Comparison of ENCODE assay signal across 13 cellular contexts in genomic region chr4:139315221-139315675, GRCh38. TPM values are rescaled to one million over a fixed set of nuclear protein-coding genes. Genes with fewer than 3 reads are reported as not detected.
DNase-seq lines count a peak whose midpoint lies in the region; ATAC-seq and TF ChIP-seq lines count a peak whose summit lies in the region.
"Had no signal": no experiment of that assay in that cellular context is flagged by ENCODE, and none has a peak within 500 bp of the region (broad histone marks: within the 10 kb centered on the region; RNA-seq: fewer than 3 reads in every experiment).

No MANE protein-coding gene starts in this region.

- intact Hi-C loops in heart right ventricle (cut with DNase I), result no loop called here
- intact Hi-C loops in Right ventricle myocardium inferior (cut with DNase I), result no loop called here
- intact Hi-C loops in uterus (cut with DNase I; ENCODE audit: low total_unique reads), result no loop called here

- no peaks in the 10 kb centered on the region for H3K9me3 Mint-ChIP-seq in T-cell
- no peaks in the 10 kb centered on the region for H3K9me3 Mint-ChIP-seq in stimulated activated effector memory CD8-positive, alpha-beta T cell treated with anti-CD3 and anti-CD28 coated beads, Interleukin-12 subunit alpha, Interleukin-12 subunit beta, amount 100 ng/mL, for 72 hours

- H3K4me1 ChIP-seq in heart right ventricle (peaks cover 0 to 70% (median 28%) of the 10 kb centered on the region in 9 donors), uterus (peaks cover 0 to 10% of the 10 kb centered on the region in 2 donors)

- no peak for TF ChIP-seq POLR2A in uterus (IDR thresholded peaks at IDR 0.05)

- DNase-seq in heart right ventricle (no peak), Right ventricle myocardium inferior (ENCODE audit: missing footprints) (no peak), T-cell (no peak), NK-92 (lab: John Stamatoyannopoulos, UW; ENCODE audit: unreplicated experiment) (no peak), uterus (no peak), HUDEP-2 (lab: John Stamatoyannopoulos, UW; ENCODE audit: unreplicated experiment in 76 of 76) (no peak)
- no peak for DNase-seq in stimulated activated effector memory CD8-positive, alpha-beta T cell treated with anti-CD3 and anti-CD28 coated beads, Interleukin-12 subunit alpha, Interleukin-12 subunit beta, amount 100 ng/mL, for 72 hours (ENCODE audit: low spot score in 2 of 2)
- DNase-seq: activated CD4-positive, alpha-beta T cell treated with anti-CD3 and anti-CD28 coated beads, Interleukin-2, amount 50 U/mL, for 48 hours; NCI-H2107; stimulated activated CD4-positive, alpha-beta T cell treated with anti-CD3 and anti-CD28 coated beads, Interleukin-4, amount 100 ng/mL, for 4 hours had no signal

- 76 to 82% methylated on average over 13 of the region's 13 CpGs for WGBS in heart right ventricle, 2 donors

- no peaks in the 10 kb centered on the region for H3K36me3 ChIP-seq in heart right ventricle
- H3K36me3 ChIP-seq in uterus, result no peaks in the 10 kb centered on the region

- H3K27ac ChIP-seq in heart right ventricle (peak overlapping the region in 2 of 10 donors; percentile 17 to 34), uterus (peak overlapping the region in 1 of 2 donors; percentile 5)

- no peaks in the 10 kb centered on the region for H3K9me3 ChIP-seq in heart right ventricle
- H3K9me3 ChIP-seq in uterus, result no peaks in the 10 kb centered on the region

- TF ChIP-seq CTCF in heart right ventricle (IDR thresholded peaks at IDR 0.05) (no peak), uterus (IDR thresholded peaks at IDR 0.05) (no peak)

- peaks cover 10% of the 10 kb centered on the region for H3K36me3 Mint-ChIP-seq in T-cell
- H3K36me3 Mint-ChIP-seq in stimulated activated effector memory CD8-positive, alpha-beta T cell treated with anti-CD3 and anti-CD28 coated beads, Interleukin-12 subunit alpha, Interleukin-12 subunit beta, amount 100 ng/mL, for 72 hours, result peaks cover under 1% of the 10 kb centered on the region

- H3K4me3 Mint-ChIP-seq in T-cell, result peak overlapping the region in 1 of 3 donors; percentile 52
- peak overlapping the region; percentile 47 for H3K4me3 Mint-ChIP-seq in stimulated activated effector memory CD8-positive, alpha-beta T cell treated with anti-CD3 and anti-CD28 coated beads, Interleukin-12 subunit alpha, Interleukin-12 subunit beta, amount 100 ng/mL, for 72 hours

- no peaks in the 10 kb centered on the region for H3K27me3 Mint-ChIP-seq in T-cell

- CTCF ChIA-PET in T-cell (lab: Charles Lee), result interaction anchor here (0.6 to 1.2 kb wide), 2 partner anchors 14 to 23 kb away, joined by 3 to 4 read pairs; partner anchors contain the start of gene NAA15 (in 1 of the 2)

- ATAC-seq in heart right ventricle (peak in 6 of 8 donors; percentile 27 to 64 (median 50)), Right ventricle myocardium inferior (no peak), HG02763 (IDR thresholded peaks at IDR 0.05; ENCODE audit: unreplicated experiment) (peak; percentile 58), T-cell (replicated peaks in 1 of 4) (no peak)
- ATAC-seq in stimulated activated effector memory CD8-positive, alpha-beta T cell treated with anti-CD3 and anti-CD28 coated beads, Interleukin-12 subunit alpha, Interleukin-12 subunit beta, amount 100 ng/mL, for 72 hours, result no peak
- ATAC-seq: HCT116 had no signal

- peak overlapping the region; percentile 58 to 89 for H3K27ac Mint-ChIP-seq in T-cell
- peak overlapping the region; percentile 35 for H3K27ac Mint-ChIP-seq in stimulated activated effector memory CD8-positive, alpha-beta T cell treated with anti-CD3 and anti-CD28 coated beads, Interleukin-12 subunit alpha, Interleukin-12 subunit beta, amount 100 ng/mL, for 72 hours

- POLR2A ChIA-PET in T-cell (lab: Charles Lee), result interaction anchor here (0.8 kb wide), 2 partner anchors 14 to 15 kb away, joined by 4 to 5 read pairs; partner anchors contain the start of genes NAA15 (in 1 of the 2) and NDUFC1 (in 1 of the 2)

- H3K27me3 ChIP-seq in heart right ventricle, result no peaks in the 10 kb centered on the region
- no peaks in the 10 kb centered on the region for H3K27me3 ChIP-seq in uterus

- H3K4me3 ChIP-seq in heart right ventricle (no peak overlapping the region), uterus (no peak overlapping the region)
- H3K4me3 ChIP-seq: lung had no signal

- H3K4me1 Mint-ChIP-seq in T-cell, result peaks cover 80 to 82% (median 80%) of the 10 kb centered on the region in 3 donors
- peaks cover 55% of the 10 kb centered on the region for H3K4me1 Mint-ChIP-seq in stimulated activated effector memory CD8-positive, alpha-beta T cell treated with anti-CD3 and anti-CD28 coated beads, Interleukin-12 subunit alpha, Interleukin-12 subunit beta, amount 100 ng/mL, for 72 hours

RNA-seq across cellular contexts. Expression of gene NDUFC1, which starts 13.0 kb away (rescaled TPM):
- total RNA-seq in heart right ventricle (100 to 1,000 TPM; 184 to 248 (median 204) TPM), Right ventricle myocardium inferior (243 TPM), T-cell (10 to 100 TPM; 19.6 to 29.1 (median 26.8) TPM), uterus (10 to 100 TPM in 2 of 4 donors, 1 to 10 TPM in 1, under 1 TPM in 1; 0.77 to 43.8 (median 14.9) TPM)
- 100 to 1,000 TPM; 213 to 266 TPM for polyA plus RNA-seq in heart right ventricle

RNA-seq across cellular contexts. Expression of gene NAA15, which starts 13.9 kb away (rescaled TPM):
- 10 to 100 TPM; 26.1 to 45.4 (median 33.7) TPM for total RNA-seq in heart right ventricle
- 10 to 100 TPM in 1 of 2 donors, 1 to 10 TPM in 1; 8.2 to 12.0 TPM for polyA plus RNA-seq in heart right ventricle
- 36.5 TPM for total RNA-seq in Right ventricle myocardium inferior
- total RNA-seq in T-cell, result 10 to 100 TPM; 45.1 to 64.0 (median 50.7) TPM
- 10 to 100 TPM; 47.1 to 75.1 (median 54.1) TPM for total RNA-seq in uterus

RNA-seq across cellular contexts. Expression of gene MGARP, which starts 35.2 kb away (rescaled TPM):
- total RNA-seq in heart right ventricle (1 to 10 TPM in 5 of 10 donors, under 1 TPM in 4, not detected in 1; 0.36 to 2.3 (median 1.1) TPM), Right ventricle myocardium inferior (0.27 TPM), T-cell (under 1 TPM in 4 of 5 donors, not detected in 1; 0.25 to 0.61 (median 0.39) TPM), uterus (1 to 10 TPM in 2 of 4 donors, under 1 TPM in 1, not detected in 1; 0.29 to 9.0 (median 3.2) TPM)
- 1 to 10 TPM; 1.5 to 1.7 TPM for polyA plus RNA-seq in heart right ventricle

Comparison
In these comparisons a context has a peak if more than half of its experiments do, and no peak if none do; other contexts are left out.
1. ATAC-seq: peak in heart right ventricle (6 of 8) and HG02763 (single experiment); none in Right ventricle myocardium inferior (single experiment), T-cell (0 of 4) and stimulated activated effector memory CD8-positive, alpha-beta T cell treated with anti-CD3 and anti-CD28 coated beads, Interleukin-12 subunit alpha, Interleukin-12 subunit beta, amount 100 ng/mL, for 72 hours (single experiment).